In genomic region chr6:168194732-168195565, GRCh38 we compare ENCODE assay signal across 25 cellular contexts.
DNase-seq lines count a peak whose midpoint lies in the region; ATAC-seq, FAIRE-seq and TF ChIP-seq lines count a peak whose summit lies in the region.
"Had no signal": no experiment of that assay in that cellular context is flagged by ENCODE, and none has a peak within 500 bp of the region (broad histone marks: within the 10 kb centered on the region; RNA-seq: fewer than 3 reads in every experiment).

No MANE protein-coding gene starts in this region.

- no peak for TF ChIP-seq CTCF in prostate gland (IDR thresholded peaks at IDR 0.05)

- H3K4me1 ChIP-seq in prostate gland (replicated peaks) = peaks cover 7% of the 10 kb centered on the region
- H3K4me1 ChIP-seq: HAP-1, spleen had no signal

- intact Hi-C loops in prostate gland (cut with DNase I) = no loop called here

- no peaks in the 10 kb centered on the region for H3K27me3 ChIP-seq in prostate gland (replicated peaks; ENCODE audit: insufficient read depth)

- ATAC-seq in left lobe of liver = no peak
- ATAC-seq: GM12878, left colon had no signal

- H3K4me3 ChIP-seq in prostate gland = no peak overlapping the region
- H3K4me3 ChIP-seq: GM12878, HAP-1, K562, spleen had no signal

- no peaks in the 10 kb centered on the region for H3K9me3 ChIP-seq in prostate gland
- H3K9me3 ChIP-seq: HAP-1, spleen had no signal

- DNase-seq in DMS53 (lab: John Stamatoyannopoulos, UW) (peak; percentile 72), SW480 (ENCODE audit: low spot score) (peak; percentile 36), left lobe of liver (ENCODE audit: low spot score) (peak; percentile 43), prostate gland (ENCODE audit: low spot score) (no peak), OCI-M1 (lab: John Stamatoyannopoulos, UW) (no peak), HUDEP-2 (lab: John Stamatoyannopoulos, UW; ENCODE audit: unreplicated experiment in 76 of 76) (no peak), HTR-8/SVneo (ENCODE audit: insufficient read length, low spot score) (no peak)
- DNase-seq: activated CD4-positive, alpha-beta T cell treated with anti-CD3 and anti-CD28 coated beads, Interleukin-2, amount 10 ng/mL, durations not matched to agents 7 days and 5 days; activated effector memory CD4-positive, alpha-beta T cell treated with Interleukin-2 at 50 U/mL for 16 hours; CD8-positive, alpha-beta memory T cell; DND-41; glutamatergic neuron; left colon; midbrain; NCI-H187; NCI-H2227 treated with DMSO at 0.1 percent for 48 hours; Right ventricle myocardium superior; spleen; stimulated activated CD4-positive, alpha-beta T cell treated with anti-CD3 and anti-CD28 coated beads, Interleukin-4, amount 100 ng/mL, for 1 hour; stimulated activated naive CD4-positive, alpha-beta T cell treated with Interleukin-2 at 50 U/mL for 16 hours; T-cell had no signal

- no peaks in the 10 kb centered on the region for H3K36me3 ChIP-seq in prostate gland
- H3K36me3 ChIP-seq: HAP-1, spleen had no signal

- WGBS in prostate gland = 71% methylated on average over 19 of the region's 19 CpGs

- FAIRE-seq in HTR-8/SVneo (lab: Jason Lieb, UNC) = no peak
- FAIRE-seq: endometrium, GM12878, K562 had no signal

- no peak for TF ChIP-seq POLR2A in prostate gland (IDR thresholded peaks at IDR 0.05)

- H3K27ac ChIP-seq in prostate gland = peak overlapping the region; percentile 49 to 71
- H3K27ac ChIP-seq: spleen had no signal

Comparison
In these comparisons a context has a peak if more than half of its experiments do, and no peak if none do; other contexts are left out.
1. DNase-seq: peak in DMS53 (single experiment), SW480 (single experiment) and left lobe of liver (single experiment); none in prostate gland (single experiment), OCI-M1 (single experiment), HUDEP-2 (0 of 76) and HTR-8/SVneo (single experiment).